14 cellular contexts compared by ENCODE assay signal in genomic region chr12:32198555-32198954, GRCh38.
DNase-seq lines count a peak whose midpoint lies in the region; ATAC-seq, FAIRE-seq and TF ChIP-seq lines count a peak whose summit lies in the region.
"Had no signal": no experiment of that assay in that cellular context is flagged by ENCODE, and none has a peak within 500 bp of the region (broad histone marks: within the 10 kb centered on the region; RNA-seq: fewer than 3 reads in every experiment).

No MANE protein-coding gene starts in this region.

- POLR2A ChIA-PET in IMR-90 (lab: Charles Lee; ENCODE audit: unreplicated experiment), result no interaction called here

- H2BK5ac ChIP-seq in IMR-90 (ENCODE audit: low read depth, low read length, poor library complexity, severe bottlenecking), result no peak overlapping the region

- H3K4me3 ChIP-seq in IMR-90 (ENCODE audit: insufficient read depth, low read depth, low read length) (no peak overlapping the region), astrocyte (ENCODE audit: insufficient read depth, low read depth, low read length) (no peak overlapping the region)
- H3K4me3 ChIP-seq: heart right ventricle, spleen had no signal

- H3K9me1 ChIP-seq in IMR-90 (ENCODE audit: insufficient read depth, low read length), result no peaks in the 10 kb centered on the region; the same call in 1 of the 2 replicates

- H4K91ac ChIP-seq in IMR-90 (ENCODE audit: insufficient read depth, low read depth, low read length), result no peak overlapping the region

- WGBS in IMR-90 (ENCODE audit: extremely low coverage in 2 of 2, insufficient read length in 1 of 2), 2 experiments, result 20% methylated on average over 1 of the region's 2 CpGs; no CpG with 5 or more reads in 1 of the 2 experiments

- no peak overlapping the region for H3K18ac ChIP-seq in IMR-90 (ENCODE audit: low read depth, low read length)

- H2AK5ac ChIP-seq in IMR-90 (ENCODE audit: low read depth, low read length), result no peak overlapping the region

- dilution Hi-C loops in IMR-90 (cut with HindIII; ENCODE audit: low sequenced_read_pairs, unreplicated experiment), result no loop called here

- no peaks in the 10 kb centered on the region for H4K20me1 ChIP-seq in IMR-90 (ENCODE audit: insufficient read depth, low read length)
- H4K20me1 ChIP-seq in astrocyte (ENCODE audit: insufficient read depth, low read length), result peaks cover 5% of the 10 kb centered on the region

- ATAC-seq in IMR-90 (ENCODE audit: low read depth) (no peak), HG02840 (IDR thresholded peaks at IDR 0.05; ENCODE audit: low FRiP score, unreplicated experiment) (no peak)
- ATAC-seq: activated CD8-positive, alpha-beta memory T cell treated with anti-CD3 and anti-CD28 coated beads, Interleukin-2, amount 10 ng/mL, durations not matched to agents 7 days and 5 days; heart right ventricle had no signal

- H3K4me1 ChIP-seq in IMR-90 (ENCODE audit: control insufficient read depth, insufficient read depth, low read length), result no peaks in the 10 kb centered on the region; the same call in 1 of the 2 replicates
- peaks cover 6% of the 10 kb centered on the region for H3K4me1 ChIP-seq in astrocyte (ENCODE audit: insufficient read depth, low read length)
- H3K4me1 ChIP-seq: heart right ventricle, spleen had no signal

- H3K14ac ChIP-seq in IMR-90 (replicated peaks; ENCODE audit: low read depth, low read length), result no peak overlapping the region

- H3K36me3 ChIP-seq in IMR-90 (ENCODE audit: control insufficient read depth, insufficient read depth, low read length) (no peaks in the 10 kb centered on the region), astrocyte (ENCODE audit: insufficient read depth, low read length) (peaks cover 3% of the 10 kb centered on the region)
- H3K36me3 ChIP-seq: heart right ventricle, spleen had no signal

- H3K79me2 ChIP-seq in astrocyte (ENCODE audit: insufficient read depth, low read length), result peaks cover 12% of the 10 kb centered on the region

- CTCF ChIA-PET in IMR-90 (lab: Yijun Ruan, JAX), result no interaction called here

- H3K56ac ChIP-seq in IMR-90 (ENCODE audit: extremely low read depth, insufficient read depth, low read length), result no peak overlapping the region

- BruUV-seq in IMR-90 (replicated peaks; lab: Mats Ljungman, UMichigan), result no TSS peak

- no peaks in the 10 kb centered on the region for H3K9me3 ChIP-seq in IMR-90 (ENCODE audit: control insufficient read depth, insufficient read depth, low read length)
- no peaks in the 10 kb centered on the region for H3K9me3 ChIP-seq in astrocyte (ENCODE audit: insufficient read depth, low read depth, low read length)

- H3K4me2 ChIP-seq in IMR-90 (ENCODE audit: low read depth, low read length) (no peak overlapping the region), astrocyte (ENCODE audit: low read length) (peak overlapping the region; percentile 46)

- H3K4me3 Mint-ChIP-seq in astrocyte (ENCODE audit: unreplicated experiment), result no peak overlapping the region
- H3K4me3 Mint-ChIP-seq: activated CD8-positive, alpha-beta memory T cell treated with anti-CD3 and anti-CD28 coated beads, Interleukin-2, amount 10 ng/mL, durations not matched to agents 7 days and 5 days had no signal

- no peaks in the 10 kb centered on the region for H3K27me3 ChIP-seq in IMR-90 (ENCODE audit: control insufficient read depth, insufficient read depth, low read length)
- H3K27me3 ChIP-seq in astrocyte (ENCODE audit: insufficient read depth, low read length), result no peaks in the 10 kb centered on the region
- H3K27me3 ChIP-seq: heart right ventricle, spleen had no signal

- H2AFZ ChIP-seq in IMR-90 (replicated peaks; ENCODE audit: low read length, poor library complexity) (no peak overlapping the region), astrocyte (ENCODE audit: low read depth, low read length) (no peak overlapping the region)

- peaks cover 6% of the 10 kb centered on the region for H3K36me3 Mint-ChIP-seq in astrocyte (ENCODE audit: low read depth, unreplicated experiment)

- H3K4me1 Mint-ChIP-seq in astrocyte (ENCODE audit: low read depth, unreplicated experiment), result peaks cover 5% of the 10 kb centered on the region

- no peak overlapping the region for H2AK9ac ChIP-seq in IMR-90 (replicated peaks; ENCODE audit: low read depth, low read length, poor library complexity)

- in situ Hi-C loops in IMR-90 (cut with MboI; ENCODE audit: low sequenced_read_pairs), result no loop called here

- no peak overlapping the region for H3K27ac Mint-ChIP-seq in astrocyte (ENCODE audit: unreplicated experiment)
- H3K27ac Mint-ChIP-seq: activated CD8-positive, alpha-beta memory T cell treated with anti-CD3 and anti-CD28 coated beads, Interleukin-2, amount 10 ng/mL, durations not matched to agents 7 days and 5 days had no signal

- no peak for TF ChIP-seq POLR2A in IMR-90 (IDR thresholded peaks at IDR 0.05; ENCODE audit: low read depth, low read length)

- peaks cover 10% of the 10 kb centered on the region for H3K9me3 Mint-ChIP-seq in astrocyte (ENCODE audit: unreplicated experiment)

- H3K27ac ChIP-seq in IMR-90 (ENCODE audit: insufficient read depth, low read length), result no peak overlapping the region
- peak overlapping the region; percentile 12 for H3K27ac ChIP-seq in astrocyte (ENCODE audit: low read depth, low read length)
- H3K27ac ChIP-seq: heart right ventricle, spleen had no signal

- TF ChIP-seq CTCF in IMR-90 (conservative IDR thresholded peaks at IDR 0.05; ENCODE audit: low read depth, low read length) (no peak), astrocyte (IDR thresholded peaks at IDR 0.05; ENCODE audit: insufficient read depth, low read depth, low read length) (no peak)

- H2BK20ac ChIP-seq in IMR-90 (ENCODE audit: low read depth, low read length), result no peak overlapping the region

- H2BK15ac ChIP-seq in IMR-90 (ENCODE audit: low read depth, low read length), result no peak overlapping the region

- FAIRE-seq in astrocyte (lab: Jason Lieb, UNC), result peak; percentile 87
- FAIRE-seq: A204.1 had no signal

- no peak overlapping the region for H3K4ac ChIP-seq in IMR-90 (ENCODE audit: low read depth, low read length)

- no peak overlapping the region for H3K23ac ChIP-seq in IMR-90 (ENCODE audit: low read depth, low read length)

- H2BK120ac ChIP-seq in IMR-90 (ENCODE audit: low read depth, low read length), result no peak overlapping the region

- no peak for TF ChIP-seq RAD21 in IMR-90 (IDR thresholded peaks at IDR 0.05; ENCODE audit: low read length)

- intact Hi-C loops in IMR-90 (cut with micrococcal nuclease), result no loop called here

- peak; percentile 0 for DNase-seq in NOMO-1 treated with DMSO at 0.1 percent for 48 hours (lab: John Stamatoyannopoulos, UW; ENCODE audit: unreplicated experiment)
- DNase-seq in NOMO-1 treated with dmso at 0.1 percent for 144 hours (lab: John Stamatoyannopoulos, UW; ENCODE audit: unreplicated experiment), result no peak
- DNase-seq in IMR-90, result peak; percentile 66
- peak; percentile 27 for DNase-seq in astrocyte (ENCODE audit: low read depth)
- peak; percentile 88 for DNase-seq in kidney tubule cell (ENCODE audit: low spot score)
- DNase-seq in SHP77 treated with DMSO at 0.1 percent for 48 hours (lab: John Stamatoyannopoulos, UW), result no peak
- no peak for DNase-seq in UCSD-AML1 (lab: John Stamatoyannopoulos, UW; ENCODE audit: unreplicated experiment)
- DNase-seq: activated CD8-positive, alpha-beta memory T cell treated with anti-CD3 and anti-CD28 coated beads, Interleukin-2, amount 10 ng/mL, durations not matched to agents 7 days and 5 days; amygdala; heart right ventricle; nucleus accumbens; spleen had no signal

- no peak overlapping the region for H4K8ac ChIP-seq in IMR-90 (ENCODE audit: low read depth in 2 of 2, low read length in 2 of 2)

- H3K79me1 ChIP-seq in IMR-90 (ENCODE audit: low read depth in 1 of 2, low read length in 2 of 2), result peaks cover 6 to 22% of the 10 kb centered on the region in 2 experiments; a peak in 3 of 4 replicates

- H4K5ac ChIP-seq in IMR-90 (ENCODE audit: low read depth, low read length), result no peak overlapping the region

- no peaks in the 10 kb centered on the region for H3K27me3 Mint-ChIP-seq in astrocyte (ENCODE audit: low read depth, unreplicated experiment)
- H3K27me3 Mint-ChIP-seq: activated CD8-positive, alpha-beta memory T cell treated with anti-CD3 and anti-CD28 coated beads, Interleukin-2, amount 10 ng/mL, durations not matched to agents 7 days and 5 days had no signal

- H3K9ac ChIP-seq in IMR-90 (ENCODE audit: low read depth, low read length) (no peak overlapping the region), astrocyte (ENCODE audit: low read length) (no peak overlapping the region)

TF ChIP-seq in IMR-90, 13 proteins besides CTCF, POLR2A, EP300 and RAD21:
- TF ChIP-seq CEBPB (IDR thresholded peaks at IDR 0.05; ENCODE audit: low read depth, low read length) (peak; percentile 59; the same call in 1 of the 2 replicates), CHD1 (IDR thresholded peaks at IDR 0.05; ENCODE audit: low read depth, low read length) (no peak)

Comparison
In these comparisons a context has a peak if more than half of its experiments do, and no peak if none do; other contexts are left out.
1. DNase-seq: peak in NOMO-1 treated with DMSO at 0.1 percent for 48 hours (single experiment), IMR-90 (single experiment), astrocyte (single experiment) and kidney tubule cell (single experiment); none in NOMO-1 treated with dmso at 0.1 percent for 144 hours (single experiment), SHP77 treated with DMSO at 0.1 percent for 48 hours (single experiment) and UCSD-AML1 (single experiment).